Comparison of ENCODE assay signal across 1 cellular context in genomic region chr1:212485895-212486590, GRCh38.
TF ChIP-seq lines count a peak whose summit lies in the region.

No MANE protein-coding gene starts in this region.

TF ChIP-seq in K562, 482 proteins besides CTCF, POLR2A, EP300 and RAD21 (continued from another document):
- no peak for TF ChIP-seq ZNF280A (IDR thresholded peaks at IDR 0.05; ENCODE audit: low read depth, partially characterized antibody)
- no peak for TF ChIP-seq RNF2 (IDR thresholded peaks at IDR 0.05)
- no peak for TF ChIP-seq REST (CRISPR knock-in tag; IDR thresholded peaks at IDR 0.05; ENCODE audit: low read depth)
- no peak for TF ChIP-seq CAMTA2 (CRISPR knock-in tag; conservative IDR thresholded peaks at IDR 0.05)
- no peak for TF ChIP-seq ZNF518B (CRISPR knock-in tag; IDR thresholded peaks at IDR 0.05)
- TF ChIP-seq PRMT5 (CRISPR knock-in tag; IDR thresholded peaks at IDR 0.05), result no peak
- TF ChIP-seq POLR3A (IDR thresholded peaks at IDR 0.05; ENCODE audit: borderline replicate concordance, extremely low read depth, insufficient read depth, insufficient read length), result no peak
- TF ChIP-seq ZNF436 (CRISPR knock-in tag; IDR thresholded peaks at IDR 0.05), result no peak
- TF ChIP-seq PRDM10 (IDR thresholded peaks at IDR 0.05; ENCODE audit: partially characterized antibody), result no peak
- TF ChIP-seq LARP7 (IDR thresholded peaks at IDR 0.05), result no peak
- TF ChIP-seq CREM (IDR thresholded peaks at IDR 0.05; ENCODE audit: low read depth), result peak; percentile 78
- TF ChIP-seq ZSCAN29 (IDR thresholded peaks at IDR 0.05), result no peak
- no peak for TF ChIP-seq MLX (CRISPR knock-in tag; conservative IDR thresholded peaks at IDR 0.05)
- no peak for TF ChIP-seq BRCA1 (IDR thresholded peaks at IDR 0.05)
- TF ChIP-seq BRCA1 (CRISPR knock-in tag; IDR thresholded peaks at IDR 0.05), result no peak
- TF ChIP-seq PURB (CRISPR knock-in tag; IDR thresholded peaks at IDR 0.05; ENCODE audit: low read depth), result no peak
- no peak for TF ChIP-seq GTF2F1 (IDR thresholded peaks at IDR 0.05; ENCODE audit: low read depth, low read length)
- TF ChIP-seq E2F3 (CRISPR knock-in tag; IDR thresholded peaks at IDR 0.05), result no peak
- no peak for TF ChIP-seq RHOXF2B (CRISPR knock-in tag; conservative IDR thresholded peaks at IDR 0.05)
- TF ChIP-seq TOE1 (IDR thresholded peaks at IDR 0.05; ENCODE audit: borderline replicate concordance), result no peak
- no peak for TF ChIP-seq TOE1 (CRISPR knock-in tag; IDR thresholded peaks at IDR 0.05; ENCODE audit: borderline replicate concordance, low read depth)
- TF ChIP-seq TCF7L2 (IDR thresholded peaks at IDR 0.05; ENCODE audit: low read depth, low read length), result no peak
- TF ChIP-seq TSC22D4 (tag; IDR thresholded peaks at IDR 0.05), result no peak
- peak; percentile 76 for TF ChIP-seq FOXJ3 (CRISPR knock-in tag; IDR thresholded peaks at IDR 0.05)
- no peak for TF ChIP-seq HEY1 (CRISPR knock-in tag; IDR thresholded peaks at IDR 0.05; ENCODE audit: borderline replicate concordance)
- TF ChIP-seq CLOCK (CRISPR knock-in tag; IDR thresholded peaks at IDR 0.05; ENCODE audit: borderline replicate concordance), result no peak
- no peak for TF ChIP-seq NCOA1 (IDR thresholded peaks at IDR 0.05; ENCODE audit: low read depth)
- peak; percentile 77 for TF ChIP-seq ETS2 (tag; IDR thresholded peaks at IDR 0.05; ENCODE audit: borderline replicate concordance, poor library complexity, severe bottlenecking)
- no peak for TF ChIP-seq HNRNPLL (IDR thresholded peaks at IDR 0.05; ENCODE audit: low read depth, low read length, poor library complexity, severe bottlenecking)
- no peak for TF ChIP-seq CUX1 (CRISPR knock-in tag; IDR thresholded peaks at IDR 0.05)
- no peak for TF ChIP-seq CC2D1A (IDR thresholded peaks at IDR 0.05)
- no peak for TF ChIP-seq SRSF1 (IDR thresholded peaks at IDR 0.05; ENCODE audit: low read depth, low read length)
- no peak for TF ChIP-seq ZNF444 (CRISPR knock-in tag; IDR thresholded peaks at IDR 0.05)
- TF ChIP-seq ZNF253 (CRISPR knock-in tag; conservative IDR thresholded peaks at IDR 0.05), result no peak
- TF ChIP-seq PHF8 (IDR thresholded peaks at IDR 0.05; ENCODE audit: borderline replicate concordance, low read length), result no peak
